In genomic region chr4:159487284-159487747, GRCh38 we compare ENCODE assay signal across 9 cellular contexts.
DNase-seq lines count a peak whose midpoint lies in the region; ATAC-seq, FAIRE-seq and TF ChIP-seq lines count a peak whose summit lies in the region.
"Had no signal": no experiment of that assay in that cellular context is flagged by ENCODE, and none has a peak within 500 bp of the region (broad histone marks: within the 10 kb centered on the region; RNA-seq: fewer than 3 reads in every experiment).

No MANE protein-coding gene starts in this region.

- peaks cover 3% of the 10 kb centered on the region for H3K36me3 Mint-ChIP-seq in endodermal cell (ENCODE audit: low read depth)

- peak; percentile 73 for TF ChIP-seq CTCF in GM13977 (IDR thresholded peaks at IDR 0.05; ENCODE audit: extremely low read depth, insufficient read depth, missing control alignments)
- peak; percentile 90 for TF ChIP-seq CTCF in endodermal cell (conservative IDR thresholded peaks at IDR 0.05)

- H3K4me1 Mint-ChIP-seq in endodermal cell: peaks cover 20% of the 10 kb centered on the region

- no peak overlapping the region for H4K5ac ChIP-seq in mesendoderm (ENCODE audit: low read length)

- peak overlapping the region; percentile 39 for H4K8ac ChIP-seq in mesendoderm (ENCODE audit: low read depth, low read length)

- 21 to 29% methylated on average over 3 to 8 of the region's 8 CpGs for WGBS in endodermal cell (ENCODE audit: insufficient coverage in 1 of 2, insufficient read length in 1 of 2), 2 experiments
- no CpG with 5 or more reads among the region's 8 CpGs for WGBS in mesendoderm (ENCODE audit: extremely low coverage, insufficient coverage, low lambda C conversion rate)

- H3K4me3 Mint-ChIP-seq in endodermal cell: no peak overlapping the region
- H3K4me3 Mint-ChIP-seq: stimulated activated naive CD8-positive, alpha-beta T cell treated with anti-CD3 and anti-CD28 coated beads, Interleukin-15, Interleukin-2, amounts not matched to agents 100 ng/mL and 50 ng/mL, for 24 hours had no signal

- peak; percentile 97 for ATAC-seq in HG02678 (IDR thresholded peaks at IDR 0.05; ENCODE audit: unreplicated experiment)

- FAIRE-seq in urothelium cell line (lab: Jason Lieb, UNC): no peak

- no peak overlapping the region for H3K4ac ChIP-seq in mesendoderm (ENCODE audit: low read depth, low read length)

- no peak overlapping the region for H3K4me2 ChIP-seq in mesendoderm (ENCODE audit: low read length)

- H3K27ac ChIP-seq in endodermal cell (ENCODE audit: low read depth, low read length) (no peak overlapping the region), mesendoderm (ENCODE audit: low read depth, low read length) (no peak overlapping the region)

- no peaks in the 10 kb centered on the region for H3K36me3 ChIP-seq in endodermal cell (ENCODE audit: control insufficient read depth, insufficient read depth, low read length)
- no peaks in the 10 kb centered on the region for H3K36me3 ChIP-seq in mesendoderm (ENCODE audit: control insufficient read depth, insufficient read depth, low read length)

- peaks cover 27% of the 10 kb centered on the region for H3K9me3 ChIP-seq in endodermal cell (ENCODE audit: control insufficient read depth, low read length)

- H3K56ac ChIP-seq in mesendoderm (ENCODE audit: low read length): peak overlapping the region; percentile 17

- no peaks in the 10 kb centered on the region for H3K27me3 Mint-ChIP-seq in endodermal cell (ENCODE audit: insufficient read depth)

- no peaks in the 10 kb centered on the region for H3K79me1 ChIP-seq in mesendoderm (ENCODE audit: low read length)

- H3K18ac ChIP-seq in mesendoderm (ENCODE audit: low read length): peak overlapping the region; percentile 30

- H3K27me3 ChIP-seq in endodermal cell (ENCODE audit: control insufficient read depth, insufficient read depth, low read length, poor library complexity, severe bottlenecking): peaks cover 10% of the 10 kb centered on the region
- H3K27me3 ChIP-seq in mesendoderm (ENCODE audit: insufficient read depth, low read length, poor library complexity): no peaks in the 10 kb centered on the region

- no peak overlapping the region for H3K27ac Mint-ChIP-seq in endodermal cell
- H3K27ac Mint-ChIP-seq: stimulated activated naive CD8-positive, alpha-beta T cell treated with anti-CD3 and anti-CD28 coated beads, Interleukin-15, Interleukin-2, amounts not matched to agents 100 ng/mL and 50 ng/mL, for 24 hours had no signal

- no peak overlapping the region for H2BK5ac ChIP-seq in mesendoderm (ENCODE audit: low read length)

- H3K23ac ChIP-seq in mesendoderm (ENCODE audit: low read length): no peak overlapping the region

- no peak overlapping the region for H3K4me3 ChIP-seq in endodermal cell (ENCODE audit: low read length)
- H3K4me3 ChIP-seq in mesendoderm (ENCODE audit: low read length): no peak overlapping the region

- no peaks in the 10 kb centered on the region for H3K79me2 ChIP-seq in mesendoderm (ENCODE audit: control insufficient read depth, insufficient read depth, low read length)

- H2BK15ac ChIP-seq in mesendoderm (replicated peaks; ENCODE audit: low read depth): no peak overlapping the region

- H2BK120ac ChIP-seq in mesendoderm (ENCODE audit: low read depth, low read length): no peak overlapping the region

- in situ Hi-C loops in GM13977 (cut with MboI; ENCODE audit: low pct_unique_long_range_greater_than_20kb, low sequenced_read_pairs, unreplicated experiment): no loop called here

- H3K9ac ChIP-seq in endodermal cell (ENCODE audit: extremely low read depth, low read length, poor library complexity, severe bottlenecking) (no peak overlapping the region), mesendoderm (ENCODE audit: low read length) (no peak overlapping the region)

- no peak overlapping the region for H2AK5ac ChIP-seq in mesendoderm (ENCODE audit: low read length)

- H3K9me3 Mint-ChIP-seq in endodermal cell: peaks cover 18% of the 10 kb centered on the region

- H3K4me1 ChIP-seq in endodermal cell (ENCODE audit: control insufficient read depth, insufficient read depth, low read length) (peaks cover 4% of the 10 kb centered on the region), mesendoderm (ENCODE audit: control insufficient read depth, low read depth, low read length) (no peaks in the 10 kb centered on the region)

- peak; percentile 90 for DNase-seq in Ammon's horn (ENCODE audit: low spot score)
- DNase-seq in GM13977 (ENCODE audit: low spot score): peak; percentile 31
- DNase-seq in NAMALWA (ENCODE audit: low spot score): peak; percentile 81
- peak; percentile 62 for DNase-seq in SW480 (ENCODE audit: low spot score)
- DNase-seq in endodermal cell: peak; percentile 84
- DNase-seq in mesendoderm: peak; percentile 90
- DNase-seq in urothelium cell line (ENCODE audit: low spot score): peak; percentile 69

Comparison
In these comparisons a context has a peak if more than half of its experiments do, and no peak if none do; other contexts are left out.
1. DNase-seq: peak in every context shown above with its lines; median percentile 90 in Ammon's horn; 90 in mesendoderm; 84 in endodermal cell; 81 in NAMALWA; 69 in urothelium cell line; 62 in SW480; 31 in GM13977.